22 cellular contexts compared by ENCODE assay signal in the genomic region with DNA sequence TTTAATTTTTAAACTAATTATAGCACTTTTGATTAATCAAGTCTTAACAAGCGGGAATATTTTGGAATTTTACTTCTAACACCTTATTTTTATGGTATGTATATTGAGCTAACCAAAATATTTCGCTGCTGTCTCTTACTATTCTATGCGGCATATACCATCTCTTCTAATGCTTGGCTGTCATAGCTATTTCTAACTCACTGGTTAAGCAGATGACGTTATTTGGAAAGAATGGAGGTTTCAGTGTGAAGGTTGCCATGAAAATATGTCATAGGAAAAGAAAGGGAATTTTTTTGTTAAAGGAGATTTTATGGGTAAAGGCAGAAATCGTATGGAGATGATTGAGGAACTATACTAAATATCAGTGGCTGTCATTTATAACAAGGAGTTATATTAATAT.
"Had no signal": no experiment of that assay in that cellular context is flagged by ENCODE, and none has a peak within 500 bp of the region (broad histone marks: within the 10 kb centered on the region; RNA-seq: fewer than 3 reads in every experiment).

No MANE protein-coding gene starts in this region.

- H3K27me3 ChIP-seq: colonic mucosa, gastrocnemius medialis, left lung, testis, uterus had no signal

- H3K27ac ChIP-seq: colonic mucosa, gastrocnemius medialis, left lung, lower lobe of right lung, testis, uterus had no signal

- H3K9me3 ChIP-seq: colonic mucosa, gastrocnemius medialis, left lung, lower lobe of right lung, testis, uterus had no signal

- DNase-seq: activated CD4-positive, alpha-beta memory T cell treated with anti-CD3 and anti-CD28 coated beads, Interleukin-2, amount 10 ng/mL, durations not matched to agents 7 days and 5 days; activated CD4-positive, alpha-beta T cell treated with anti-CD3 and anti-CD28 coated beads, Interleukin-2, amount 10 ng/mL, durations not matched to agents 24 days and 14 days; activated CD4-positive, CD25-positive, alpha-beta regulatory T cell treated with anti-CD3 and anti-CD28 coated beads, Interleukin-2, amount 50 U/mL, for 72 hours; activated naive CD8-positive, alpha-beta T cell treated with anti-CD3 and anti-CD28 coated beads, Interleukin-2, amount 50 U/mL, for 24 hours; activated T-cell treated with anti-CD3 and anti-CD28 coated beads, Interleukin-2, amount 50 U/mL, for 4 hours; amygdala; cerebellar nuclear complex; colonic mucosa; gastrocnemius medialis; glutamatergic neuron; left lung; lower lobe of right lung; mesendoderm; natural killer cell; right cardiac atrium; stimulated activated CD4-positive, alpha-beta T cell treated with anti-CD3 and anti-CD28 coated beads, Interleukin-12 subunit alpha, Interleukin-12 subunit beta, amount 100 ng/mL, for 4 hours; stimulated activated CD4-positive, alpha-beta T cell treated with anti-CD3 and anti-CD28 coated beads, Interleukin-4, amount 100 ng/mL, for 1 hour; stimulated activated naive CD8-positive, alpha-beta T cell treated with anti-CD3 and anti-CD28 coated beads, Interleukin-15, Interleukin-2, amounts not matched to agents 100 U/mL and 50 U/mL, for 24 hours; T-helper 17 cell; T1000; testis; uterus had no signal

- H3K4me3 ChIP-seq: colonic mucosa, gastrocnemius medialis, left lung, lower lobe of right lung, testis, uterus had no signal

- H3K4me1 ChIP-seq: colonic mucosa, gastrocnemius medialis, left lung, lower lobe of right lung, testis, uterus had no signal

- H3K36me3 ChIP-seq: colonic mucosa, gastrocnemius medialis, left lung, lower lobe of right lung, uterus had no signal
